14 cellular contexts compared by ENCODE assay signal in the genomic region with DNA sequence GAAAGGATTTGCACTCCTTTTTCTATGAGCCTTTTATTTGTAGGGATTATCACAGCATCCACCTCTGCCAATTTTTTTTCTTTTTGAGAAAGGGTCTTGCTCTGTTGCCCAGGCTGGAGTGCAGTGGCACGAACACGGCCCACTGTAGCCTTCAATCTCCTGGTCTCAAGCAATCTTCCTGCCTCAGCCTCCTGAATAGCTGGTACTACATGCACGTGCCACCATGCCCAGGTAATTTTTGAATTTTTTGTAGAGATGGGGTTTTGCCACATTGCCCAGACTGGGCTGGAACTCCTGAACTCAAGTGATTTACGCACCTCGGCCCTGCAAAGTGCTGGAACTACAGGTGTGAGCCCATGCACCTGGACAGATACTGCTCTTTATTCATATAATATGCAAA. TPM values are rescaled to one million over a fixed set of nuclear protein-coding genes. Genes with fewer than 3 reads are reported as not detected.
DNase-seq lines count a peak whose midpoint lies in the region; ATAC-seq, FAIRE-seq and TF ChIP-seq lines count a peak whose summit lies in the region.
"Had no signal": no experiment of that assay in that cellular context is flagged by ENCODE, and none has a peak within 500 bp of the region (broad histone marks: within the 10 kb centered on the region; RNA-seq: fewer than 3 reads in every experiment).

No MANE protein-coding gene starts in this region.

- intact Hi-C loops in CD4-positive, alpha-beta memory T cell (cut with micrococcal nuclease), result no loop called here
- intact Hi-C loops in tibial artery (cut with DNase I; ENCODE audit: low total_unique reads), result no loop called here

- peaks cover 3 to 22% of the 10 kb centered on the region in 2 donors for H3K36me3 Mint-ChIP-seq in CD4-positive, alpha-beta memory T cell
- peaks cover 44% of the 10 kb centered on the region for H3K36me3 Mint-ChIP-seq in activated naive CD4-positive, alpha-beta T cell treated with anti-CD3 and anti-CD28 coated beads, Interleukin-2, amount 10 ng/mL, durations not matched to agents 7 days and 5 days

- no peaks in the 10 kb centered on the region for H3K36me3 ChIP-seq in CD4-positive, alpha-beta memory T cell (ENCODE audit: insufficient read depth, low read length)
- H3K36me3 ChIP-seq in muscle layer of duodenum (ENCODE audit: control insufficient read depth in 1 of 2, insufficient read depth in 2 of 2, low read length in 2 of 2) (no peaks in the 10 kb centered on the region), tibial artery (no peaks in the 10 kb centered on the region)
- H3K36me3 ChIP-seq: right atrium auricular region had no signal

- POLR2A ChIA-PET in CD4-positive, alpha-beta memory T cell (lab: Charles Lee; ENCODE audit: partially characterized antibody), result interaction anchor here (2.6 to 5.9 kb wide), 3 partner anchors 8 to 16 kb away, joined by 10 to 39 read pairs (median 29); no protein-coding TSS in a partner anchor

- H3K9me3 ChIP-seq in CD4-positive, alpha-beta memory T cell (ENCODE audit: control insufficient read depth in 1 of 2, low read length in 2 of 2), result no peaks in the 10 kb centered on the region
- H3K9me3 ChIP-seq in muscle layer of duodenum (ENCODE audit: control insufficient read depth in 1 of 2, low read length in 2 of 2) (no peaks in the 10 kb centered on the region), tibial artery (no peaks in the 10 kb centered on the region)
- H3K9me3 ChIP-seq: BLaER1 treated with 17β-estradiol and CSF1 and Interleukin-3, amounts not matched to agents 10 nM and 100 nM; right atrium auricular region had no signal

- FAIRE-seq in GM12891 (lab: Jason Lieb, UNC), result peak; percentile 9

- TF ChIP-seq POLR2A in GM12891 (IDR thresholded peaks at IDR 0.05; ENCODE audit: low read depth, low read length) (no peak), GM18505 (IDR thresholded peaks at IDR 0.05; ENCODE audit: borderline replicate concordance, extremely low read depth, insufficient read depth, insufficient read length) (no peak)

- H3K27ac Mint-ChIP-seq in CD4-positive, alpha-beta memory T cell, result peak overlapping the region; percentile 86 to 98 (median 94)
- peak overlapping the region; percentile 86 for H3K27ac Mint-ChIP-seq in activated naive CD4-positive, alpha-beta T cell treated with anti-CD3 and anti-CD28 coated beads, Interleukin-2, amount 10 ng/mL, durations not matched to agents 7 days and 5 days

- peaks cover 0 to 4% (median 0%) of the 10 kb centered on the region in 8 donors for H3K9me3 Mint-ChIP-seq in CD4-positive, alpha-beta memory T cell
- H3K9me3 Mint-ChIP-seq in activated naive CD4-positive, alpha-beta T cell treated with anti-CD3 and anti-CD28 coated beads, Interleukin-2, amount 10 ng/mL, durations not matched to agents 7 days and 5 days, result peaks cover 6% of the 10 kb centered on the region

- H3K4me3 ChIP-seq in CD4-positive, alpha-beta memory T cell (ENCODE audit: low read length in 2 of 2), result peak overlapping the region; percentile 38 to 62
- peak overlapping the region; percentile 35 to 37 for H3K4me3 ChIP-seq in muscle layer of duodenum (ENCODE audit: low read depth in 1 of 2, low read length in 2 of 2)
- H3K4me3 ChIP-seq in tibial artery, result no peak overlapping the region
- H3K4me3 ChIP-seq: right atrium auricular region had no signal

- no peak for TF ChIP-seq CTCF in tibial artery (IDR thresholded peaks at IDR 0.05)

- CTCF ChIA-PET in CD4-positive, alpha-beta memory T cell (lab: Charles Lee; ENCODE audit: partially characterized antibody), result interaction anchor here (2.2 kb wide), 1 partner anchor 132 kb away, joined by 6 read pairs; no protein-coding TSS in a partner anchor
- CTCF ChIA-PET in activated naive CD4-positive, alpha-beta T cell treated with anti-CD3 and anti-CD28 coated beads, Interleukin-2, amount 10 ng/mL, durations not matched to agents 7 days and 5 days (lab: Charles Lee), result no interaction called here

- peaks cover 59% of the 10 kb centered on the region for H3K4me1 ChIP-seq in CD4-positive, alpha-beta memory T cell (ENCODE audit: insufficient read depth, low read length)
- H3K4me1 ChIP-seq in muscle layer of duodenum (ENCODE audit: control insufficient read depth in 1 of 2, insufficient read depth in 2 of 2, low read length in 2 of 2) (no peaks in the 10 kb centered on the region), tibial artery (no peaks in the 10 kb centered on the region)
- H3K4me1 ChIP-seq: right atrium auricular region had no signal

- H3K27me3 Mint-ChIP-seq in CD4-positive, alpha-beta memory T cell, result no peaks in the 10 kb centered on the region
- no peaks in the 10 kb centered on the region for H3K27me3 Mint-ChIP-seq in activated naive CD4-positive, alpha-beta T cell treated with anti-CD3 and anti-CD28 coated beads, Interleukin-2, amount 10 ng/mL, durations not matched to agents 7 days and 5 days

- H3K27me3 ChIP-seq in CD4-positive, alpha-beta memory T cell (ENCODE audit: insufficient read depth, low read length), result no peaks in the 10 kb centered on the region
- H3K27me3 ChIP-seq in muscle layer of duodenum (ENCODE audit: low read depth, low read length), result no peaks in the 10 kb centered on the region
- H3K27me3 ChIP-seq in tibial artery, result no peaks in the 10 kb centered on the region
- H3K27me3 ChIP-seq: BLaER1 treated with 17β-estradiol and CSF1 and Interleukin-3, amounts not matched to agents 10 nM and 100 nM; right atrium auricular region had no signal

- H3K4me1 Mint-ChIP-seq in CD4-positive, alpha-beta memory T cell, result peaks cover 40 to 79% (median 57%) of the 10 kb centered on the region in 4 donors
- H3K4me1 Mint-ChIP-seq in activated naive CD4-positive, alpha-beta T cell treated with anti-CD3 and anti-CD28 coated beads, Interleukin-2, amount 10 ng/mL, durations not matched to agents 7 days and 5 days, result peaks cover 69% of the 10 kb centered on the region

- DNase-seq in CD4-positive, alpha-beta memory T cell, result peak in 1 of 5 donors; percentile 40
- no peak for DNase-seq in GM12891 (ENCODE audit: insufficient read length, low spot score)
- DNase-seq in activated naive CD4-positive, alpha-beta T cell treated with anti-CD3 and anti-CD28 coated beads, Interleukin-2, amount 10 ng/mL, durations not matched to agents 7 days and 5 days, result no peak
- DNase-seq in tibial artery, result no peak
- no peak for DNase-seq in NAMALWA (ENCODE audit: low spot score)
- DNase-seq in DMS153 (lab: John Stamatoyannopoulos, UW), result no peak
- DNase-seq: GF-D8, NCI-H1694 treated with DMSO at 0.1 percent for 48 hours, NCI-H774, SIG-M5 had no signal

- peak overlapping the region; percentile 86 to 97 (median 94) for H3K4me3 Mint-ChIP-seq in CD4-positive, alpha-beta memory T cell
- peak overlapping the region; percentile 94 for H3K4me3 Mint-ChIP-seq in activated naive CD4-positive, alpha-beta T cell treated with anti-CD3 and anti-CD28 coated beads, Interleukin-2, amount 10 ng/mL, durations not matched to agents 7 days and 5 days

- no peak for ATAC-seq in GM18505 (IDR thresholded peaks at IDR 0.05; ENCODE audit: unreplicated experiment)

- peak overlapping the region; percentile 78 for H3K27ac ChIP-seq in CD4-positive, alpha-beta memory T cell (ENCODE audit: low read depth, low read length)
- H3K27ac ChIP-seq in muscle layer of duodenum (ENCODE audit: low read length) (peak overlapping the region; percentile 72), tibial artery (no peak overlapping the region)
- H3K27ac ChIP-seq: right atrium auricular region had no signal

TF ChIP-seq in GM12891, 5 proteins besides CTCF, POLR2A, EP300 and RAD21:
- no peak for TF ChIP-seq POU2F2 (IDR thresholded peaks at IDR 0.05; ENCODE audit: low read depth, low read length)
- no peak for TF ChIP-seq POLR2AphosphoS5 (IDR thresholded peaks at IDR 0.05; ENCODE audit: low read depth, low read length)
- TF ChIP-seq TAF1 (IDR thresholded peaks at IDR 0.05; ENCODE audit: low read depth, low read length), result no peak
- no peak for TF ChIP-seq SPI1 (IDR thresholded peaks at IDR 0.05; ENCODE audit: low read depth, low read length)
- no peak for TF ChIP-seq PAX5 (IDR thresholded peaks at IDR 0.05; ENCODE audit: insufficient read depth, low read length, severe bottlenecking)

RNA-seq across cellular contexts. Expression of a gene that starts 2.1 kb away (rescaled TPM):
- total RNA-seq in CD4-positive, alpha-beta memory T cell, result 10 to 100 TPM; 58.0 to 59.5 TPM
- polyA plus RNA-seq in CD4-positive, alpha-beta memory T cell, result 10 to 100 TPM; 50.8 to 56.3 TPM
- 61.8 TPM for polyA plus RNA-seq in GM12891 (2012; ENCODE audit: low read depth, missing spikeins)

Comparison
In these comparisons a context has a peak if more than half of its experiments do, and no peak if none do; other contexts are left out.
1. H3K27ac ChIP-seq: peak in CD4-positive, alpha-beta memory T cell (single experiment) and muscle layer of duodenum (single experiment); none in tibial artery (0 of 2).
2. H3K4me3 ChIP-seq: peak in CD4-positive, alpha-beta memory T cell (2 of 2) and muscle layer of duodenum (2 of 2); none in tibial artery (0 of 2).